16 cellular contexts compared by ENCODE assay signal in the genomic region with DNA sequence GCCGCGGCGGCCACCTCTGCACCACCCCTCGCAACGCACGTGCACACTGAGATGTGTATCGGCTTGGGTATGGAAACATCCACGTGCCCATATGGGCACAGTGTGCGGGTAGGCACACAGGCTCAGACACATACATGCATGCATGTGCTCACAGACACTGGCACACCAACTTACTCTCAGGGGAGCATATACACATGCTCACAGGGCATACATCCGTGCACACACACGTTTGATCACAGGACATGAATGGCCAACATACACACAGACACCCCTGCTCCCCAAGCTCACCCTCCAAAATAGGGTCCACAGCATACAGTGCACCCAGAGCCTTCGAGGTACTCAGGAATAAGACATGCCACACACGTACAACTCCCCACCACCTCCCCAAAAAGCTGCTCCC. TPM values are rescaled to one million over a fixed set of nuclear protein-coding genes. Genes with fewer than 3 reads are reported as not detected.
DNase-seq lines count a peak whose midpoint lies in the region; ATAC-seq, FAIRE-seq and TF ChIP-seq lines count a peak whose summit lies in the region.
"Had no signal": no experiment of that assay in that cellular context is flagged by ENCODE, and none has a peak within 500 bp of the region (broad histone marks: within the 10 kb centered on the region; RNA-seq: fewer than 3 reads in every experiment).

No MANE protein-coding gene starts in this region.

- TF ChIP-seq CTCF in H9 (conservative IDR thresholded peaks at IDR 0.05) (no peak), H1 (IDR thresholded peaks at IDR 0.05; ENCODE audit: control extremely low read depth in 1 of 3, insufficient read depth in 1 of 3, low read depth in 1 of 3, low read length in 3 of 3) (no peak), mucosa of descending colon (IDR thresholded peaks at IDR 0.05) (no peak), spleen (IDR thresholded peaks at IDR 0.05 in 8 of 11, conservative IDR thresholded peaks at IDR 0.05 in 3 of 11) (no peak)

- H3K4me3 ChIP-seq in H1 (ENCODE audit: extremely low read depth in 1 of 4, insufficient read depth in 2 of 4, low read depth in 3 of 4, low read length in 4 of 4) (peak overlapping the region; percentile 29 to 73 (median 42)), neuron (ENCODE audit: low read length) (peak overlapping the region; percentile 26), mucosa of descending colon (no peak overlapping the region), spleen (peak overlapping the region in 3 of 8 donors; percentile 14 to 61 (median 37))

- H3K18ac ChIP-seq in H9 (ENCODE audit: insufficient read length, low read depth, low read length) (no peak overlapping the region), H1 (ENCODE audit: extremely low read depth, low read length) (peak overlapping the region; percentile 15; the same call in 1 of the 2 replicates)

- H3K23ac ChIP-seq in H9 (ENCODE audit: insufficient read length, low read depth, low read length), result no peak overlapping the region
- H3K23ac ChIP-seq in H1 (ENCODE audit: insufficient read length), result no peak overlapping the region

- ATAC-seq in mucosa of descending colon, result no peak
- ATAC-seq in natural killer cell treated with Interleukin-12 subunit alpha and Interleukin-12 subunit beta and Interleukin-15 and Interleukin-18, amount 100 ng/mL, for 72 hours, result no peak
- ATAC-seq: activated CD8-positive, alpha-beta memory T cell treated with anti-CD3 and anti-CD28 coated beads, Interleukin-2, amount 10 ng/mL, durations not matched to agents 7 days and 5 days had no signal

- H3K9me3 ChIP-seq in H9 (ENCODE audit: control insufficient read depth, low read depth, low read length), result no peaks in the 10 kb centered on the region
- no peaks in the 10 kb centered on the region; a peak in 1 of 4 replicates for H3K9me3 ChIP-seq in H1 (ENCODE audit: insufficient read depth in 2 of 2, low read depth in 1 of 2, low read length in 1 of 2)
- H3K9me3 ChIP-seq in neuron (ENCODE audit: low read length), result no peaks in the 10 kb centered on the region
- H3K9me3 ChIP-seq in mucosa of descending colon, result no peaks in the 10 kb centered on the region
- no peaks in the 10 kb centered on the region for H3K9me3 ChIP-seq in spleen

- no peaks in the 10 kb centered on the region for H3K79me1 ChIP-seq in H9 (ENCODE audit: insufficient read depth, low read depth, low read length, poor library complexity, severe bottlenecking)
- no peaks in the 10 kb centered on the region for H3K79me1 ChIP-seq in H1 (ENCODE audit: low read depth, low read length)

- no peak overlapping the region for H3K4ac ChIP-seq in H9 (ENCODE audit: low read depth, low read length)
- peak overlapping the region; percentile 100 for H3K4ac ChIP-seq in H1 (replicated peaks; ENCODE audit: insufficient read length, low read depth, low read length)

- H3K27me3 Mint-ChIP-seq in H9 (ENCODE audit: low read depth), result peaks cover 60% of the 10 kb centered on the region
- H3K27me3 Mint-ChIP-seq in natural killer cell treated with Interleukin-12 subunit alpha and Interleukin-12 subunit beta and Interleukin-15 and Interleukin-18, amount 100 ng/mL, for 72 hours, result peaks cover 24 to 29% of the 10 kb centered on the region in 2 donors

- peak overlapping the region; percentile 71 to 93 for H3K4me3 Mint-ChIP-seq in H9
- H3K4me3 Mint-ChIP-seq in natural killer cell treated with Interleukin-12 subunit alpha and Interleukin-12 subunit beta and Interleukin-15 and Interleukin-18, amount 100 ng/mL, for 72 hours, result no peak overlapping the region
- H3K4me3 Mint-ChIP-seq: activated CD8-positive, alpha-beta memory T cell treated with anti-CD3 and anti-CD28 coated beads, Interleukin-2, amount 10 ng/mL, durations not matched to agents 7 days and 5 days; stimulated activated naive CD8-positive, alpha-beta T cell treated with anti-CD3 and anti-CD28 coated beads, Interleukin-15, Interleukin-2, amounts not matched to agents 100 ng/mL and 50 ng/mL, for 24 hours had no signal

- no peak for TF ChIP-seq RAD21 in H1 (IDR thresholded peaks at IDR 0.05 in 1 of 2, conservative IDR thresholded peaks at IDR 0.05 in 1 of 2; ENCODE audit: low read depth in 2 of 2, low read length in 2 of 2)

- H3K23me2 ChIP-seq in H9 (ENCODE audit: insufficient read length, low read depth, low read length, poor library complexity, severe bottlenecking) (peaks cover 19% of the 10 kb centered on the region), H1 (ENCODE audit: low read depth, low read length) (peaks cover 20% of the 10 kb centered on the region)

- H3K36me3 ChIP-seq in H1 (ENCODE audit: control insufficient read depth in 2 of 4, insufficient read depth in 4 of 4, low read length in 3 of 4) (peaks cover 0 to 6% (median 0%) of the 10 kb centered on the region in 4 experiments; a peak in 1 of 8 replicates), neuron (ENCODE audit: insufficient read depth, low read length) (no peaks in the 10 kb centered on the region), mucosa of descending colon (ENCODE audit: low read depth) (no peaks in the 10 kb centered on the region), spleen (no peaks in the 10 kb centered on the region)

- no peak overlapping the region for H2BK15ac ChIP-seq in H9 (ENCODE audit: low read depth, low read length)
- peak overlapping the region; percentile 93 for H2BK15ac ChIP-seq in H1 (ENCODE audit: low read length)

- H2BK5ac ChIP-seq in H9 (ENCODE audit: insufficient read length, low read length) (no peak overlapping the region), H1 (ENCODE audit: low read depth, low read length) (peak overlapping the region; percentile 40; the same call in 1 of the 2 replicates)

- H2BK12ac ChIP-seq in H9 (ENCODE audit: insufficient read length, low read depth, low read length) (no peak overlapping the region), H1 (ENCODE audit: low read depth, low read length) (peak overlapping the region; percentile 100; the same call in 1 of the 2 replicates)

- H4K91ac ChIP-seq in H9 (ENCODE audit: insufficient read length, low read depth, low read length), result no peak overlapping the region
- H4K91ac ChIP-seq in H1 (replicated peaks; ENCODE audit: insufficient read length, low read length), result peak overlapping the region; percentile 98

- peaks cover 15 to 31% of the 10 kb centered on the region in 2 experiments for H3K4me1 Mint-ChIP-seq in H9
- peaks cover 0 to 3% of the 10 kb centered on the region in 2 donors for H3K4me1 Mint-ChIP-seq in natural killer cell treated with Interleukin-12 subunit alpha and Interleukin-12 subunit beta and Interleukin-15 and Interleukin-18, amount 100 ng/mL, for 72 hours (ENCODE audit: low read depth in 2 of 2)

- peak overlapping the region; percentile 69 for H3K4me2 ChIP-seq in H9 (ENCODE audit: insufficient read depth, insufficient read length, low read length)
- peak overlapping the region; percentile 94 to 100 for H3K4me2 ChIP-seq in H1 (ENCODE audit: insufficient read depth in 1 of 2, low read depth in 2 of 2, low read length in 2 of 2)

- TF ChIP-seq POLR2A in H1 (IDR thresholded peaks at IDR 0.05; ENCODE audit: control extremely low read depth in 1 of 2, low read depth in 2 of 2, low read length in 2 of 2) (no peak), spleen (IDR thresholded peaks at IDR 0.05) (no peak)

- FAIRE-seq in H1 (lab: Jason Lieb, UNC), result no peak
- FAIRE-seq: A204.1, islet of Langerhans had no signal

- no peak overlapping the region; a peak in 1 of 7 replicates for H3K27ac Mint-ChIP-seq in H9
- no peak overlapping the region for H3K27ac Mint-ChIP-seq in natural killer cell treated with Interleukin-12 subunit alpha and Interleukin-12 subunit beta and Interleukin-15 and Interleukin-18, amount 100 ng/mL, for 72 hours
- H3K27ac Mint-ChIP-seq: activated CD8-positive, alpha-beta memory T cell treated with anti-CD3 and anti-CD28 coated beads, Interleukin-2, amount 10 ng/mL, durations not matched to agents 7 days and 5 days; stimulated activated naive CD8-positive, alpha-beta T cell treated with anti-CD3 and anti-CD28 coated beads, Interleukin-15, Interleukin-2, amounts not matched to agents 100 ng/mL and 50 ng/mL, for 24 hours had no signal

- H2BK120ac ChIP-seq in H9 (ENCODE audit: low read depth, low read length, poor library complexity, severe bottlenecking), result no peak overlapping the region
- peak overlapping the region; percentile 97 for H2BK120ac ChIP-seq in H1 (replicated peaks; ENCODE audit: low read depth, low read length)

- no peaks in the 10 kb centered on the region for H3K79me2 ChIP-seq in H9 (ENCODE audit: insufficient read depth, low read length)
- no peaks in the 10 kb centered on the region for H3K79me2 ChIP-seq in H1 (ENCODE audit: control insufficient read depth in 1 of 2, insufficient read depth in 2 of 2, low read length in 2 of 2)

- no peak overlapping the region for H3K14ac ChIP-seq in H9 (ENCODE audit: insufficient read depth, low read length)
- H3K14ac ChIP-seq in H1 (ENCODE audit: insufficient read length), result peak overlapping the region; percentile 97

- H4K5ac ChIP-seq in H9 (ENCODE audit: insufficient read length, low read depth, low read length) (no peak overlapping the region), H1 (ENCODE audit: insufficient read length, low read depth, low read length) (no peak overlapping the region)

- H4K8ac ChIP-seq in H9 (replicated peaks; ENCODE audit: insufficient read length, low read depth, low read length) (no peak overlapping the region), H1 (ENCODE audit: extremely low read depth, insufficient read depth, low read length) (no peak overlapping the region)

- H3K27ac ChIP-seq in H9 (ENCODE audit: insufficient read length, low read depth, low read length), result no peak overlapping the region
- H3K27ac ChIP-seq in H1 (ENCODE audit: low read depth, low read length), result no peak overlapping the region
- no peak overlapping the region for H3K27ac ChIP-seq in spleen

- TF ChIP-seq EP300 in H1 (IDR thresholded peaks at IDR 0.05; ENCODE audit: borderline replicate concordance in 1 of 2, low read depth in 2 of 2, low read length in 2 of 2), result no peak

- CTCF ChIA-PET in H1 (lab: Charles Lee; ENCODE audit: partially characterized antibody), result interaction anchor here (0.9 to 15.7 kb wide), 16 partner anchors 9 to 192 kb away, joined by 3 to 201 read pairs (median 7); a partner anchor contains a TSS

- no peak overlapping the region for H3T11ph ChIP-seq in H9 (ENCODE audit: low read length)

- no peak overlapping the region for H2AFZ ChIP-seq in H9 (ENCODE audit: low read length)
- no peak overlapping the region for H2AFZ ChIP-seq in H1 (ENCODE audit: low read length)
- H2AFZ ChIP-seq in neuron (ENCODE audit: low read depth, low read length), result no peak overlapping the region

- H4K20me1 ChIP-seq in H9 (ENCODE audit: control insufficient read depth, insufficient read depth, insufficient read length), result no peaks in the 10 kb centered on the region
- peaks cover 2 to 11% of the 10 kb centered on the region in 2 experiments for H4K20me1 ChIP-seq in H1 (replicated peaks in 1 of 2; ENCODE audit: control insufficient read depth in 1 of 2, insufficient read depth in 2 of 2, low read length in 2 of 2)

- no peaks in the 10 kb centered on the region; a peak in 1 of 5 replicates for H3K9me3 Mint-ChIP-seq in H9
- H3K9me3 Mint-ChIP-seq in natural killer cell treated with Interleukin-12 subunit alpha and Interleukin-12 subunit beta and Interleukin-15 and Interleukin-18, amount 100 ng/mL, for 72 hours, result no peaks in the 10 kb centered on the region
- H3K9me3 Mint-ChIP-seq: stimulated activated naive CD8-positive, alpha-beta T cell treated with anti-CD3 and anti-CD28 coated beads, Interleukin-15, Interleukin-2, amounts not matched to agents 100 ng/mL and 50 ng/mL, for 24 hours had no signal

- H3K4me1 ChIP-seq in H9 (ENCODE audit: insufficient read depth, low read length) (peaks cover 2% of the 10 kb centered on the region; the same call in 1 of the 2 replicates), H1 (replicated peaks in 1 of 4; ENCODE audit: control insufficient read depth in 3 of 4, insufficient read depth in 4 of 4, low read length in 3 of 4) (peaks cover 4 to 21% (median 11%) of the 10 kb centered on the region in 4 experiments), neuron (ENCODE audit: insufficient read depth, low read length) (peaks cover 12% of the 10 kb centered on the region), mucosa of descending colon (ENCODE audit: low read depth) (no peaks in the 10 kb centered on the region), spleen (peaks cover 0 to 37% (median 20%) of the 10 kb centered on the region in 6 donors)

- DNase-seq in NCI-H1105 treated with DMSO at 0.1 percent for 48 hours (lab: John Stamatoyannopoulos, UW) (peak; percentile 45), NCI-H1105 (lab: John Stamatoyannopoulos, UW) (no peak), H9 (no peak), H1 (ENCODE audit: low read depth in 1 of 2, low spot score in 2 of 2) (no peak), mucosa of descending colon (no peak), spleen (no peak)
- no peak for DNase-seq in natural killer cell treated with Interleukin-12 subunit alpha and Interleukin-12 subunit beta and Interleukin-15 and Interleukin-18, amount 100 ng/mL, for 72 hours (ENCODE audit: low spot score)
- DNase-seq: activated CD8-positive, alpha-beta memory T cell treated with anti-CD3 and anti-CD28 coated beads, Interleukin-2, amount 10 ng/mL, durations not matched to agents 7 days and 5 days; DMS79; NCI-H1436; OCI-M1; stimulated activated CD4-positive, alpha-beta T cell treated with anti-CD3 and anti-CD28 coated beads, Interleukin-2, amount 100 ng/mL, for 24 hours had no signal

- H3K9ac ChIP-seq in H9 (ENCODE audit: extremely low read depth, insufficient read length, low read length), result no peak overlapping the region
- peak overlapping the region in 1 of 4 experiments; percentile 77; a peak in 2 of 7 replicates for H3K9ac ChIP-seq in H1 (replicated peaks in 1 of 4; ENCODE audit: extremely low read depth in 1 of 4, low read depth in 3 of 4, low read length in 3 of 4)

- WGBS in H9 (ENCODE audit: extremely low coverage, insufficient read length, low lambda C conversion rate), result no CpG with 5 or more reads among the region's 13 CpGs
- 4% methylated on average over 11 of the region's 13 CpGs; no CpG with 5 or more reads in 1 of the 2 experiments for WGBS in H1 (ENCODE audit: extremely low coverage in 1 of 2, insufficient coverage in 1 of 2, insufficient read length in 1 of 2, insufficient replicate concordance in 2 of 2, low coverage in 1 of 2, low lambda C conversion rate in 2 of 2, missing lambda C conversion rate in 1 of 2), 2 experiments
- WGBS in spleen, 5 donors, result 11 to 35% (median 13%) methylated on average over 3 to 13 of the region's 13 CpGs

- H3K27me3 ChIP-seq in H9 (ENCODE audit: insufficient read depth, low read length) (peaks cover 37% of the 10 kb centered on the region), H1 (replicated peaks in 1 of 4; ENCODE audit: control insufficient read depth in 3 of 4, extremely low read depth in 1 of 4, insufficient read depth in 3 of 4, low read length in 3 of 4) (peaks cover 42 to 63% (median 60%) of the 10 kb centered on the region in 4 experiments), neuron (ENCODE audit: insufficient read depth, low read length) (peaks cover 37% of the 10 kb centered on the region), spleen (replicated peaks in 1 of 7) (peaks cover 0 to 82% (median 45%) of the 10 kb centered on the region in 7 donors)

- no peak overlapping the region for H2AK5ac ChIP-seq in H9 (ENCODE audit: insufficient read length, low read length)
- peak overlapping the region; percentile 54; the same call in 1 of the 2 replicates for H2AK5ac ChIP-seq in H1 (ENCODE audit: low read depth, low read length)

- intact Hi-C loops in mucosa of descending colon (cut with DNase I, micrococcal nuclease) (no loop called here), spleen (cut with DNase I; ENCODE audit: low total_unique reads) (no loop called here)

- POLR2A ChIA-PET in H1 (lab: Charles Lee; ENCODE audit: partially characterized antibody), result interaction anchor here (1.0 to 1.5 kb wide), 3 partner anchors 11 to 17 kb away, joined by 3 to 4 read pairs (median 4); no protein-coding TSS in a partner anchor

- H2BK20ac ChIP-seq in H9 (ENCODE audit: low read depth, low read length, poor library complexity, severe bottlenecking) (no peak overlapping the region), H1 (ENCODE audit: low read length) (peak overlapping the region; percentile 94; the same call in 1 of the 2 replicates)

- no peaks in the 10 kb centered on the region for H3K36me3 Mint-ChIP-seq in H9 (ENCODE audit: insufficient read depth in 1 of 3, low read depth in 3 of 3)
- no peaks in the 10 kb centered on the region for H3K36me3 Mint-ChIP-seq in natural killer cell treated with Interleukin-12 subunit alpha and Interleukin-12 subunit beta and Interleukin-15 and Interleukin-18, amount 100 ng/mL, for 72 hours
- H3K36me3 Mint-ChIP-seq: activated CD8-positive, alpha-beta memory T cell treated with anti-CD3 and anti-CD28 coated beads, Interleukin-2, amount 10 ng/mL, durations not matched to agents 7 days and 5 days had no signal

- H3K56ac ChIP-seq in H9 (ENCODE audit: insufficient read length, low read depth, low read length) (no peak overlapping the region), H1 (replicated peaks; ENCODE audit: insufficient read length, low read depth, low read length) (no peak overlapping the region)

RNA-seq across cellular contexts. Expression of a gene that starts 52.9 kb away (rescaled TPM):
- total RNA-seq in H9 (2021), result not detected in 2 replicates
- not detected in 2 replicates for total RNA-seq in H1 (2021; fragmentation: NEBNext Ultra II Directional; extraction: Animal tissue kit (Norgen Biotek cat#: 25700))
- polyA plus RNA-seq in H1 (2011; rRNA removed), result not detected in 2 replicates
- not detected for polyA plus RNA-seq in H1 (2011; cell fraction: cytosol; rRNA removed)
- not detected for polyA plus RNA-seq in H1 (2011; cell fraction: nucleus; rRNA removed)
- polyA plus RNA-seq in H1 (2012, experiment 1 of 2), result not detected in 4 replicates
- polyA plus RNA-seq in H1 (2012, experiment 2 of 2), result not detected
- not detected for polyA plus RNA-seq in H1 (2013, experiment 1 of 2)
- not detected for polyA plus RNA-seq in H1 (2013, experiment 2 of 2)
- not detected in 2 replicates for polyA minus RNA-seq in H1 (2011; rRNA and poly(A)+ RNA removed)
- polyA minus RNA-seq in H1 (2011; cell fraction: cytosol; rRNA and poly(A)+ RNA removed), result not detected
- polyA minus RNA-seq in H1 (2011; cell fraction: nucleus; rRNA and poly(A)+ RNA removed), result not detected
- total RNA-seq in mucosa of descending colon, result not detected
- not detected for total RNA-seq in spleen
- polyA plus RNA-seq in spleen, result not detected
- total RNA-seq in natural killer cell treated with Interleukin-12 subunit alpha and Interleukin-12 subunit beta and Interleukin-15 and Interleukin-18, amount 100 ng/mL, for 72 hours, result not detected
- total RNA-seq: activated CD8-positive, alpha-beta memory T cell treated with anti-CD3 and anti-CD28 coated beads, Interleukin-2, amount 10 ng/mL, durations not matched to agents 7 days and 5 days had no signal
